8 cellular contexts compared by ENCODE assay signal in the genomic region with DNA sequence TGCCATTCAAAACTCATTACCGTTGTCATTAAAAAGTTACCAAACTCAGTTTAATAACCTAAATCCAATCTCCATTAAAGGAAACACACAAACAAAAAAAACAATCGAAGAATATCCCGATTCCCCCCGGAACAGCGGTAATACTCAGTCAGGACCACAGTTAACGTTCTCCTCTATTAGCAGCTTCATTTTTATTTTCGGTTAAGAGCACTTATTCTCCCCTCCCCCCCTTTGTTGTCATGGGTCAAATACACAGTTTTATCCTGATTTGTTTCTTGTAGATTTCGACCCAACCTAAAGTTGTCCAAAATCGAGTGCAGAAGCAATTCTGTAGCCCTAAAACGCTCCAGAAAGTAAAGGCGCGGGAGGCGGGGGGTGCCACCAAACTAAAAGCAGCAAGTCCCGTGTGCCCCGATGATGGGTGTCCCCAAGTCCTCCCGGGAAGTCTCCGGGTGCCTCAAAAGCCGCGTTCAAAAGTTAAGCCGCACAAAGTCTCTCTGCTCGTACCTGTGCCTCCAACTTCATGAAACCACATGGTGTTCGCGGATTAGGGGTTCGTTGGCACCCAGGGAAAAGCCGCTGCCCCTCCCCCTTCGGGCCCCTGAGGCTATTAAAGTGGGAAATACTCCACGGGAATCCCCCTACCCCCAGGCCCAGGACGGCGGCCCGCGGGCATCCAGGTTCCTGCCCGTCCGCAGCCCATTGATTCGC. TPM values are rescaled to one million over a fixed set of nuclear protein-coding genes. Genes with fewer than 3 reads are reported as not detected.
A peak's percentile ranks its signal among the peaks of the same experiment; 100 is the strongest.
DNase-seq lines count a peak whose midpoint lies in the region; ATAC-seq and TF ChIP-seq lines count a peak whose summit lies in the region.

No MANE protein-coding gene starts in this region.

- peak overlapping the region; percentile 91 for H3K4me3 Mint-ChIP-seq in osteocyte (ENCODE audit: unreplicated experiment)

- peaks cover 7% of the 10 kb centered on the region for H3K36me3 Mint-ChIP-seq in osteocyte (ENCODE audit: unreplicated experiment)

- no peaks in the 10 kb centered on the region for H3K27me3 Mint-ChIP-seq in osteocyte (ENCODE audit: unreplicated experiment)

- H3K9me3 Mint-ChIP-seq in osteocyte (ENCODE audit: unreplicated experiment): no peaks in the 10 kb centered on the region

- peak; percentile 16 for ATAC-seq in GM19035 (IDR thresholded peaks at IDR 0.05; ENCODE audit: unreplicated experiment)
- ATAC-seq in GM19395 (IDR thresholded peaks at IDR 0.05; ENCODE audit: unreplicated experiment): no peak
- no peak for ATAC-seq in HG02798 (IDR thresholded peaks at IDR 0.05; ENCODE audit: poor library complexity, unreplicated experiment)

- DNase-seq in KBM-7 (peak; percentile 24), activated T-cell treated with anti-CD3 and anti-CD28 coated beads for 48 hours (ENCODE audit: low read depth) (peak; percentile 27), fibroblast of the aortic adventitia (ENCODE audit: low read depth) (no peak), osteocyte (ENCODE audit: extremely low spot score, unreplicated experiment) (no peak), GDM1 (lab: John Stamatoyannopoulos, UW) (no peak)

- in situ Hi-C loops in KBM-7 (cut with MboI; ENCODE audit: low pct_unique_long_range_greater_than_20kb, low sequenced_read_pairs): no loop called here

- H3K4me1 Mint-ChIP-seq in osteocyte (ENCODE audit: unreplicated experiment): peaks cover 30% of the 10 kb centered on the region

- H3K27ac Mint-ChIP-seq in osteocyte (ENCODE audit: unreplicated experiment): peak overlapping the region; percentile 81

- peak overlapping the region; percentile 96 for H3K4me3 ChIP-seq in fibroblast of the aortic adventitia (ENCODE audit: low read depth, low read length)

- TF ChIP-seq CTCF in fibroblast of the aortic adventitia (IDR thresholded peaks at IDR 0.05; ENCODE audit: insufficient read depth, low read length): no peak
- TF ChIP-seq CTCF in osteocyte (IDR thresholded peaks at IDR 0.05): no peak

RNA-seq across cellular contexts. Expression of a gene that starts 1.0 kb away (rescaled TPM):
- total RNA-seq in fibroblast of the aortic adventitia (ENCODE audit: low replicate concordance) (89.9 and 129 TPM in 2 replicates), osteocyte (472 and 483 TPM in 2 replicates)

RNA-seq across cellular contexts. Expression of a gene that starts 23.7 kb away (rescaled TPM):
- 33.9 and 41.5 TPM in 2 replicates for total RNA-seq in fibroblast of the aortic adventitia (ENCODE audit: low replicate concordance)
- 58.1 and 61.1 TPM in 2 replicates for total RNA-seq in osteocyte

RNA-seq across cellular contexts. Expression of a gene that starts 27.5 kb away (rescaled TPM):
- total RNA-seq in fibroblast of the aortic adventitia (ENCODE audit: low replicate concordance) (71.1 and 79.6 TPM in 2 replicates), osteocyte (89.7 and 95.9 TPM in 2 replicates)

RNA-seq across cellular contexts. Expression of a gene that starts 50.2 kb away (rescaled TPM):
- total RNA-seq in fibroblast of the aortic adventitia (ENCODE audit: low replicate concordance) (39.8 and 45.2 TPM in 2 replicates), osteocyte (45.6 and 48.2 TPM in 2 replicates)

Comparison
In these comparisons a context has a peak if more than half of its experiments do, and no peak if none do; other contexts are left out.
1. DNase-seq: peak in KBM-7 (single experiment) and activated T-cell treated with anti-CD3 and anti-CD28 coated beads for 48 hours (single experiment); none in fibroblast of the aortic adventitia (single experiment), osteocyte (single experiment) and GDM1 (single experiment).